10 cellular contexts compared by ENCODE assay signal in the genomic region with DNA sequence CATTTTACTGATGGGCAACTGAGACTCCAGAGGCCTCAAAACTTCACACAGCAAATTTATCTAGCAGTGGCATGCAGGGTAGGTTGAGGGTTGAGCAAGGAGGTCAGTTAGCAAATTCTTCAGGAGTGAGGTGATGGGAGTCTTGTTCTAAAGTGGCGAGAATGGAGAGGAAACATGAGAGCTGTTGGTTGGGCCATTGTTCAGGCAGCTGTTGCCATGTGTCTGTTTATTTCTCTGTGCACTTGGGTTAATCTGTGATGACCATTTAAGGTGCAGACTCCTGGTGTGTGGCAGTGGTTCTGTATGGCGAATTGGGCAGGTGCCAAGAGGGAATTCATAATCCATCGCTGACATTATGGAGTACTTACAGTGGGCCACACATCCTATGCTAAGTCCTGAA. TPM values are rescaled to one million over a fixed set of nuclear protein-coding genes. Genes with fewer than 3 reads are reported as not detected.
DNase-seq lines count a peak whose midpoint lies in the region; TF ChIP-seq lines count a peak whose summit lies in the region.
"Had no signal": no experiment of that assay in that cellular context is flagged by ENCODE, and none has a peak within 500 bp of the region (broad histone marks: within the 10 kb centered on the region; RNA-seq: fewer than 3 reads in every experiment).

No MANE protein-coding gene starts in this region.

- POLR2A ChIA-PET in RWPE1 (lab: Yijun Ruan, JAX; ENCODE audit: low non-redundant PET) = no interaction called here

- H3K27ac ChIP-seq in right atrium auricular region (peak overlapping the region; percentile 44 to 81), breast epithelium (no peak overlapping the region), RWPE1 (no peak overlapping the region)
- H3K27ac ChIP-seq: BLaER1 treated with 17β-estradiol and CSF1 and Interleukin-3, amounts not matched to agents 10 nM and 100 nM had no signal

- H3K27me3 ChIP-seq in right atrium auricular region (no peaks in the 10 kb centered on the region), breast epithelium (no peaks in the 10 kb centered on the region)
- H3K27me3 ChIP-seq: BLaER1 treated with 17β-estradiol and CSF1 and Interleukin-3, amounts not matched to agents 10 nM and 100 nM had no signal

- no peak overlapping the region for H3K4me3 ChIP-seq in right atrium auricular region
- H3K4me3 ChIP-seq in breast epithelium = no peak overlapping the region
- H3K4me3 ChIP-seq: BLaER1 treated with 17β-estradiol and CSF1 and Interleukin-3, amounts not matched to agents 10 nM and 100 nM had no signal

- H3K4me1 ChIP-seq in right atrium auricular region = peaks cover 0 to 23% of the 10 kb centered on the region in 2 donors
- no peaks in the 10 kb centered on the region for H3K4me1 ChIP-seq in breast epithelium
- H3K4me1 ChIP-seq: BLaER1 treated with 17β-estradiol and CSF1 and Interleukin-3, amounts not matched to agents 10 nM and 100 nM had no signal

- DNase-seq in ACHN (peak; percentile 12), M059J (ENCODE audit: low read depth) (peak; percentile 87), SHP77 (lab: John Stamatoyannopoulos, UW) (peak; percentile 6), right atrium auricular region (ENCODE audit: low spot score) (no peak), middle frontal gyrus (ENCODE audit: extremely low spot score, low spot score) (no peak), breast epithelium (ENCODE audit: low spot score in 2 of 2) (no peak), RWPE1 (ENCODE audit: low spot score) (no peak)
- no peak for DNase-seq in stimulated activated CD4-positive, alpha-beta T cell treated with anti-CD3 and anti-CD28 coated beads, Interleukin-2, amount 100 ng/mL, for 48 hours
- DNase-seq: activated naive CD4-positive, alpha-beta T cell had no signal

- CTCF ChIA-PET in RWPE1 (lab: Yijun Ruan, JAX) = interaction anchor here (0.7 to 0.8 kb wide), 2 partner anchors 18 to 316 kb away, joined by 3 read pairs; no protein-coding TSS in a partner anchor

- TF ChIP-seq CTCF in right atrium auricular region (IDR thresholded peaks at IDR 0.05) (no peak), breast epithelium (IDR thresholded peaks at IDR 0.05) (no peak), RWPE1 (conservative IDR thresholded peaks at IDR 0.05; ENCODE audit: low read depth) (no peak)

- H3K36me3 ChIP-seq in right atrium auricular region (no peaks in the 10 kb centered on the region), breast epithelium (no peaks in the 10 kb centered on the region)
- H3K36me3 ChIP-seq: BLaER1 treated with 17β-estradiol and CSF1 and Interleukin-3, amounts not matched to agents 10 nM and 100 nM had no signal

- H3K9me3 ChIP-seq in right atrium auricular region (peaks cover 0 to 21% of the 10 kb centered on the region in 2 donors), breast epithelium (peaks cover 0 to 9% of the 10 kb centered on the region in 2 donors)

- intact Hi-C loops in breast epithelium (cut with DNase I; ENCODE audit: low total_unique reads) = no loop called here

- in situ Hi-C loops in ACHN (cut with HindIII; ENCODE audit: low pct_ligation_motif_present, low pct_unique_long_range_greater_than_20kb, low sequenced_read_pairs) = no loop called here

- no peak for TF ChIP-seq POLR2A in breast epithelium (IDR thresholded peaks at IDR 0.05)

RNA-seq across cellular contexts. Expression of gene TMEM178A, which starts 30.4 kb away (rescaled TPM):
- 0.79 and 3.9 TPM in 2 replicates for total RNA-seq in M059J (2014; rRNA removed; shearing (Covaris generic))
- 1 to 10 TPM; 2.9 to 4.3 TPM for total RNA-seq in right atrium auricular region
- total RNA-seq in breast epithelium = 1 to 10 TPM; 1.9 to 9.4 (median 3.6) TPM

Comparison
In these comparisons a context has a peak if more than half of its experiments do, and no peak if none do; other contexts are left out.
1. DNase-seq: peak in ACHN (single experiment), M059J (single experiment) and SHP77 (2 of 2); none in right atrium auricular region (single experiment), stimulated activated CD4-positive, alpha-beta T cell treated with anti-CD3 and anti-CD28 coated beads, Interleukin-2, amount 100 ng/mL, for 48 hours (0 of 2), middle frontal gyrus (single experiment), breast epithelium (0 of 2) and RWPE1 (single experiment).
2. H3K27ac ChIP-seq: peak in right atrium auricular region (2 of 2); none in breast epithelium (0 of 2) and RWPE1 (single experiment).